1 cellular context compared by ENCODE assay signal in the genomic region with DNA sequence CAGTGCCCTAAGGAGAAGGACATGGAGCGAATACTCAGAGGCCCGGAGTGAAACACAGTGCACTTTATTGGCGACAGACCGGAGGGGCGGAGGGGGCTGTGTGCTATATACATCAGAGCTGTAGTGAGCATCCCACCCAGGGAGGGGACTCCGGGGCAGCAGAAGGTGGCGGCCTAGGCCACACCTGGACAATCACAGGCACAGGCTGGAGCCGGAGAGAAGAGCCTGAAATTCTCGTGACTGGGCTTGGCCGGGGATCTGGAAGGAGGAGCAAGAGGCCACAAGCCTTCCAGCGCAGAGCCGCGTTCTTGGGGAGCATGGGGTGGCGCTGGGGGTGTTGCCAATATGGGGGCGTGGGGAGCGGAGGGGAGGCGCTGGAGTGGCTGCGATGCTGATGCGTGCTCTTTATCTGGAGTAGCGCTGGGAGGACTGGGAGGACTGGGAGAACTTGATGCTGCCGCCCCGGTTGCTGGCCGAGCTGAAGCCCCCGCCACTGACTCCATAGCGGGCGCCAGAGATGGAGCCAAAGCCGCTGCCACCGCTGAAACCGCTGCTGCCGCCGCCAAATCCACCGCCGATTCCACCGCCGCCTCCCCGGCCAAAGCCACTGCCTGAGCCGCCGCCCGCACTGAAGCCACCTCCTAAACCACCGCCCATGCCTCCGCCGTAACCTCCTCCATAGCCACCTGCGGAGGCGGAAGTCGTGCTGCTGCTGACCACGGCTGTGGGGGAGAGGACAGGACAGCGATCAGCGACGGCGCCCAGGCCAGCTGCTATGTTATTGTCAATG.
TF ChIP-seq lines count a peak whose summit lies in the region.

No MANE protein-coding gene starts in this region.

TF ChIP-seq in K562, 482 proteins besides CTCF, POLR2A, EP300 and RAD21 (continues in another document):
- no peak for TF ChIP-seq RBM17 (IDR thresholded peaks at IDR 0.05; ENCODE audit: borderline replicate concordance, low read depth, low read length)
- no peak for TF ChIP-seq ILK (tag; IDR thresholded peaks at IDR 0.05; ENCODE audit: borderline replicate concordance, low read depth)
- 0 out of 2 replicates have a peak, but pooled peaks have one; percentile 24 for TF ChIP-seq ATF7 (IDR thresholded peaks at IDR 0.05)
- peak; percentile 81 for TF ChIP-seq HMGN3 (IDR thresholded peaks at IDR 0.05; ENCODE audit: borderline replicate concordance, extremely low read depth, insufficient read length, low read depth, low read length)
- peak; percentile 60; the same call in 1 of the 2 replicates for TF ChIP-seq RNF2 (IDR thresholded peaks at IDR 0.05)
- no peak for TF ChIP-seq ZFX (CRISPR knock-in tag; IDR thresholded peaks at IDR 0.05)
- 0 out of 2 replicates have a peak, but pooled peaks have one; percentile 47 for TF ChIP-seq GABPB1 (CRISPR knock-in tag; IDR thresholded peaks at IDR 0.05)
- no peak for TF ChIP-seq U2AF1 (optimal IDR thresholded peaks at IDR 0.05; ENCODE audit: low read depth, low read length)
- TF ChIP-seq ILF3 (IDR thresholded peaks at IDR 0.05; ENCODE audit: borderline replicate concordance), result no peak
- TF ChIP-seq GATA2 (CRISPR knock-in tag; IDR thresholded peaks at IDR 0.05), result no peak
- no peak for TF ChIP-seq SMARCA5 (IDR thresholded peaks at IDR 0.05)
- TF ChIP-seq JUNB (CRISPR knock-in tag; conservative IDR thresholded peaks at IDR 0.05), result no peak
- TF ChIP-seq MAFG (tag; conservative IDR thresholded peaks at IDR 0.05), result no peak
- no peak for TF ChIP-seq ADNP (tag; IDR thresholded peaks at IDR 0.05)
- no peak for TF ChIP-seq ZBED1 (IDR thresholded peaks at IDR 0.05)
- TF ChIP-seq, protein P1, sequence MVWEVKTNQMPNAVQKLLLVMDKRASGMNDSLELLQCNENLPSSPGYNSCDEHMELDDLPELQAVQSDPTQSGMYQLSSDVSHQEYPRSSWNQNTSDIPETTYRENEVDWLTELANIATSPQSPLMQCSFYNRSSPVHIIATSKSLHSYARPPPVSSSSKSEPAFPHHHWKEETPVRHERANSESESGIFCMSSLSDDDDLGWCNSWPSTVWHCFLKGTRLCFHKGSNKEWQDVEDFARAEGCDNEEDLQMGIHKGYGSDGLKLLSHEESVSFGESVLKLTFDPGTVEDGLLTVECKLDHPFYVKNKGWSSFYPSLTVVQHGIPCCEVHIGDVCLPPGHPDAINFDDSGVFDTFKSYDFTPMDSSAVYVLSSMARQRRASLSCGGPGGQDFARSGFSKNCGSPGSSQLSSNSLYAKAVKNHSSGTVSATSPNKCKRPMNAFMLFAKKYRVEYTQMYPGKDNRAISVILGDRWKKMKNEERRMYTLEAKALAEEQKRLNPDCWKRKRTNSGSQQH (CRISPR knock-in tag; IDR thresholded peaks at IDR 0.05), result no peak
- no peak for TF ChIP-seq IFI16 (CRISPR knock-in tag; IDR thresholded peaks at IDR 0.05)
- TF ChIP-seq, protein P2, sequence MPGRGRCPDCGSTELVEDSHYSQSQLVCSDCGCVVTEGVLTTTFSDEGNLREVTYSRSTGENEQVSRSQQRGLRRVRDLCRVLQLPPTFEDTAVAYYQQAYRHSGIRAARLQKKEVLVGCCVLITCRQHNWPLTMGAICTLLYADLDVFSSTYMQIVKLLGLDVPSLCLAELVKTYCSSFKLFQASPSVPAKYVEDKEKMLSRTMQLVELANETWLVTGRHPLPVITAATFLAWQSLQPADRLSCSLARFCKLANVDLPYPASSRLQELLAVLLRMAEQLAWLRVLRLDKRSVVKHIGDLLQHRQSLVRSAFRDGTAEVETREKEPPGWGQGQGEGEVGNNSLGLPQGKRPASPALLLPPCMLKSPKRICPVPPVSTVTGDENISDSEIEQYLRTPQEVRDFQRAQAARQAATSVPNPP (IDR thresholded peaks at IDR 0.05; ENCODE audit: borderline replicate concordance, insufficient read depth, insufficient read length), result no peak
- TF ChIP-seq C11orf30 (IDR thresholded peaks at IDR 0.05; ENCODE audit: low read depth), result no peak
- no peak for TF ChIP-seq HOXB6 (CRISPR knock-in tag; IDR thresholded peaks at IDR 0.05; ENCODE audit: borderline replicate concordance)
- TF ChIP-seq, protein P3, sequence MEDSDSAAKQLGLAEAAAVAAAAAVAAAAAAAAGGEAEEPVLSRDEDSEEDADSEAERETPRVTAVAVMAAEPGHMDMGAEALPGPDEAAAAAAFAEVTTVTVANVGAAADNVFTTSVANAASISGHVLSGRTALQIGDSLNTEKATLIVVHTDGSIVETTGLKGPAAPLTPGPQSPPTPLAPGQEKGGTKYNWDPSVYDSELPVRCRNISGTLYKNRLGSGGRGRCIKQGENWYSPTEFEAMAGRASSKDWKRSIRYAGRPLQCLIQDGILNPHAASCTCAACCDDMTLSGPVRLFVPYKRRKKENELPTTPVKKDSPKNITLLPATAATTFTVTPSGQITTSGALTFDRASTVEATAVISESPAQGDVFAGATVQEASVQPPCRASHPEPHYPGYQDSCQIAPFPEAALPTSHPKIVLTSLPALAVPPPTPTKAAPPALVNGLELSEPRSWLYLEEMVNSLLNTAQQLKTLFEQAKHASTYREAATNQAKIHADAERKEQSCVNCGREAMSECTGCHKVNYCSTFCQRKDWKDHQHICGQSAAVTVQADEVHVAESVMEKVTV (CRISPR knock-in tag; IDR thresholded peaks at IDR 0.05), result no peak
- TF ChIP-seq, protein P4, sequence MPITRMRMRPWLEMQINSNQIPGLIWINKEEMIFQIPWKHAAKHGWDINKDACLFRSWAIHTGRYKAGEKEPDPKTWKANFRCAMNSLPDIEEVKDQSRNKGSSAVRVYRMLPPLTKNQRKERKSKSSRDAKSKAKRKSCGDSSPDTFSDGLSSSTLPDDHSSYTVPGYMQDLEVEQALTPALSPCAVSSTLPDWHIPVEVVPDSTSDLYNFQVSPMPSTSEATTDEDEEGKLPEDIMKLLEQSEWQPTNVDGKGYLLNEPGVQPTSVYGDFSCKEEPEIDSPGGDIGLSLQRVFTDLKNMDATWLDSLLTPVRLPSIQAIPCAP (CRISPR knock-in tag; IDR thresholded peaks at IDR 0.05; ENCODE audit: borderline replicate concordance), result no peak
- no peak for TF ChIP-seq ZNF224 (CRISPR knock-in tag; IDR thresholded peaks at IDR 0.05)
- TF ChIP-seq CBFB (CRISPR knock-in tag; IDR thresholded peaks at IDR 0.05), result no peak
- TF ChIP-seq FOXA1 (IDR thresholded peaks at IDR 0.05; ENCODE audit: borderline replicate concordance), result no peak
- TF ChIP-seq ZKSCAN1 (IDR thresholded peaks at IDR 0.05; ENCODE audit: low read depth, low read length), result 0 out of 2 replicates have a peak, but pooled peaks have one; percentile 22
- TF ChIP-seq SIRT6 (IDR thresholded peaks at IDR 0.05; ENCODE audit: low read depth, low read length), result no peak
- no peak for TF ChIP-seq MEIS2 (IDR thresholded peaks at IDR 0.05; ENCODE audit: partially characterized antibody)
- no peak for TF ChIP-seq RFX5 (IDR thresholded peaks at IDR 0.05; ENCODE audit: low read depth, low read length)
- TF ChIP-seq KAT8 (IDR thresholded peaks at IDR 0.05; ENCODE audit: low read depth), result no peak
- no peak for TF ChIP-seq PURB (CRISPR knock-in tag; IDR thresholded peaks at IDR 0.05; ENCODE audit: low read depth)
- TF ChIP-seq PHB (CRISPR knock-in tag; IDR thresholded peaks at IDR 0.05), result no peak
- no peak for TF ChIP-seq WHSC1 (IDR thresholded peaks at IDR 0.05; ENCODE audit: low read length)
- TF ChIP-seq NFIC (IDR thresholded peaks at IDR 0.05), result no peak
- TF ChIP-seq TCF3 (CRISPR knock-in tag; IDR thresholded peaks at IDR 0.05), result peak; percentile 63
- no peak for TF ChIP-seq NBN (IDR thresholded peaks at IDR 0.05; ENCODE audit: low read depth)
- TF ChIP-seq RHOXF2B (CRISPR knock-in tag; conservative IDR thresholded peaks at IDR 0.05), result no peak
- peak; percentile 74; the same call in 1 of the 2 replicates for TF ChIP-seq KLF16 (IDR thresholded peaks at IDR 0.05)
- no peak for TF ChIP-seq LEF1 (IDR thresholded peaks at IDR 0.05)
- no peak for TF ChIP-seq RFX7 (CRISPR knock-in tag; IDR thresholded peaks at IDR 0.05)
- TF ChIP-seq, protein P5, sequence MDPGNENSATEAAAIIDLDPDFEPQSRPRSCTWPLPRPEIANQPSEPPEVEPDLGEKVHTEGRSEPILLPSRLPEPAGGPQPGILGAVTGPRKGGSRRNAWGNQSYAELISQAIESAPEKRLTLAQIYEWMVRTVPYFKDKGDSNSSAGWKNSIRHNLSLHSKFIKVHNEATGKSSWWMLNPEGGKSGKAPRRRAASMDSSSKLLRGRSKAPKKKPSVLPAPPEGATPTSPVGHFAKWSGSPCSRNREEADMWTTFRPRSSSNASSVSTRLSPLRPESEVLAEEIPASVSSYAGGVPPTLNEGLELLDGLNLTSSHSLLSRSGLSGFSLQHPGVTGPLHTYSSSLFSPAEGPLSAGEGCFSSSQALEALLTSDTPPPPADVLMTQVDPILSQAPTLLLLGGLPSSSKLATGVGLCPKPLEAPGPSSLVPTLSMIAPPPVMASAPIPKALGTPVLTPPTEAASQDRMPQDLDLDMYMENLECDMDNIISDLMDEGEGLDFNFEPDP (CRISPR knock-in tag; IDR thresholded peaks at IDR 0.05), result no peak
- TF ChIP-seq FUS (optimal IDR thresholded peaks at IDR 0.05; ENCODE audit: low read depth, low read length), result no peak
- no peak for TF ChIP-seq DPF2 (IDR thresholded peaks at IDR 0.05)
- TF ChIP-seq, protein P6, sequence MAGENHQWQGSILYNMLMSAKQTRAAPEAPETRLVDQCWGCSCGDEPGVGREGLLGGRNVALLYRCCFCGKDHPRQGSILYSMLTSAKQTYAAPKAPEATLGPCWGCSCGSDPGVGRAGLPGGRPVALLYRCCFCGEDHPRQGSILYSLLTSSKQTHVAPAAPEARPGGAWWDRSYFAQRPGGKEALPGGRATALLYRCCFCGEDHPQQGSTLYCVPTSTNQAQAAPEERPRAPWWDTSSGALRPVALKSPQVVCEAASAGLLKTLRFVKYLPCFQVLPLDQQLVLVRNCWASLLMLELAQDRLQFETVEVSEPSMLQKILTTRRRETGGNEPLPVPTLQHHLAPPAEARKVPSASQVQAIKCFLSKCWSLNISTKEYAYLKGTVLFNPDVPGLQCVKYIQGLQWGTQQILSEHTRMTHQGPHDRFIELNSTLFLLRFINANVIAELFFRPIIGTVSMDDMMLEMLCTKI (IDR thresholded peaks at IDR 0.05; ENCODE audit: partially characterized antibody), result no peak
- no peak for TF ChIP-seq ZNF143 (CRISPR knock-in tag; IDR thresholded peaks at IDR 0.05)
- TF ChIP-seq, protein P7, sequence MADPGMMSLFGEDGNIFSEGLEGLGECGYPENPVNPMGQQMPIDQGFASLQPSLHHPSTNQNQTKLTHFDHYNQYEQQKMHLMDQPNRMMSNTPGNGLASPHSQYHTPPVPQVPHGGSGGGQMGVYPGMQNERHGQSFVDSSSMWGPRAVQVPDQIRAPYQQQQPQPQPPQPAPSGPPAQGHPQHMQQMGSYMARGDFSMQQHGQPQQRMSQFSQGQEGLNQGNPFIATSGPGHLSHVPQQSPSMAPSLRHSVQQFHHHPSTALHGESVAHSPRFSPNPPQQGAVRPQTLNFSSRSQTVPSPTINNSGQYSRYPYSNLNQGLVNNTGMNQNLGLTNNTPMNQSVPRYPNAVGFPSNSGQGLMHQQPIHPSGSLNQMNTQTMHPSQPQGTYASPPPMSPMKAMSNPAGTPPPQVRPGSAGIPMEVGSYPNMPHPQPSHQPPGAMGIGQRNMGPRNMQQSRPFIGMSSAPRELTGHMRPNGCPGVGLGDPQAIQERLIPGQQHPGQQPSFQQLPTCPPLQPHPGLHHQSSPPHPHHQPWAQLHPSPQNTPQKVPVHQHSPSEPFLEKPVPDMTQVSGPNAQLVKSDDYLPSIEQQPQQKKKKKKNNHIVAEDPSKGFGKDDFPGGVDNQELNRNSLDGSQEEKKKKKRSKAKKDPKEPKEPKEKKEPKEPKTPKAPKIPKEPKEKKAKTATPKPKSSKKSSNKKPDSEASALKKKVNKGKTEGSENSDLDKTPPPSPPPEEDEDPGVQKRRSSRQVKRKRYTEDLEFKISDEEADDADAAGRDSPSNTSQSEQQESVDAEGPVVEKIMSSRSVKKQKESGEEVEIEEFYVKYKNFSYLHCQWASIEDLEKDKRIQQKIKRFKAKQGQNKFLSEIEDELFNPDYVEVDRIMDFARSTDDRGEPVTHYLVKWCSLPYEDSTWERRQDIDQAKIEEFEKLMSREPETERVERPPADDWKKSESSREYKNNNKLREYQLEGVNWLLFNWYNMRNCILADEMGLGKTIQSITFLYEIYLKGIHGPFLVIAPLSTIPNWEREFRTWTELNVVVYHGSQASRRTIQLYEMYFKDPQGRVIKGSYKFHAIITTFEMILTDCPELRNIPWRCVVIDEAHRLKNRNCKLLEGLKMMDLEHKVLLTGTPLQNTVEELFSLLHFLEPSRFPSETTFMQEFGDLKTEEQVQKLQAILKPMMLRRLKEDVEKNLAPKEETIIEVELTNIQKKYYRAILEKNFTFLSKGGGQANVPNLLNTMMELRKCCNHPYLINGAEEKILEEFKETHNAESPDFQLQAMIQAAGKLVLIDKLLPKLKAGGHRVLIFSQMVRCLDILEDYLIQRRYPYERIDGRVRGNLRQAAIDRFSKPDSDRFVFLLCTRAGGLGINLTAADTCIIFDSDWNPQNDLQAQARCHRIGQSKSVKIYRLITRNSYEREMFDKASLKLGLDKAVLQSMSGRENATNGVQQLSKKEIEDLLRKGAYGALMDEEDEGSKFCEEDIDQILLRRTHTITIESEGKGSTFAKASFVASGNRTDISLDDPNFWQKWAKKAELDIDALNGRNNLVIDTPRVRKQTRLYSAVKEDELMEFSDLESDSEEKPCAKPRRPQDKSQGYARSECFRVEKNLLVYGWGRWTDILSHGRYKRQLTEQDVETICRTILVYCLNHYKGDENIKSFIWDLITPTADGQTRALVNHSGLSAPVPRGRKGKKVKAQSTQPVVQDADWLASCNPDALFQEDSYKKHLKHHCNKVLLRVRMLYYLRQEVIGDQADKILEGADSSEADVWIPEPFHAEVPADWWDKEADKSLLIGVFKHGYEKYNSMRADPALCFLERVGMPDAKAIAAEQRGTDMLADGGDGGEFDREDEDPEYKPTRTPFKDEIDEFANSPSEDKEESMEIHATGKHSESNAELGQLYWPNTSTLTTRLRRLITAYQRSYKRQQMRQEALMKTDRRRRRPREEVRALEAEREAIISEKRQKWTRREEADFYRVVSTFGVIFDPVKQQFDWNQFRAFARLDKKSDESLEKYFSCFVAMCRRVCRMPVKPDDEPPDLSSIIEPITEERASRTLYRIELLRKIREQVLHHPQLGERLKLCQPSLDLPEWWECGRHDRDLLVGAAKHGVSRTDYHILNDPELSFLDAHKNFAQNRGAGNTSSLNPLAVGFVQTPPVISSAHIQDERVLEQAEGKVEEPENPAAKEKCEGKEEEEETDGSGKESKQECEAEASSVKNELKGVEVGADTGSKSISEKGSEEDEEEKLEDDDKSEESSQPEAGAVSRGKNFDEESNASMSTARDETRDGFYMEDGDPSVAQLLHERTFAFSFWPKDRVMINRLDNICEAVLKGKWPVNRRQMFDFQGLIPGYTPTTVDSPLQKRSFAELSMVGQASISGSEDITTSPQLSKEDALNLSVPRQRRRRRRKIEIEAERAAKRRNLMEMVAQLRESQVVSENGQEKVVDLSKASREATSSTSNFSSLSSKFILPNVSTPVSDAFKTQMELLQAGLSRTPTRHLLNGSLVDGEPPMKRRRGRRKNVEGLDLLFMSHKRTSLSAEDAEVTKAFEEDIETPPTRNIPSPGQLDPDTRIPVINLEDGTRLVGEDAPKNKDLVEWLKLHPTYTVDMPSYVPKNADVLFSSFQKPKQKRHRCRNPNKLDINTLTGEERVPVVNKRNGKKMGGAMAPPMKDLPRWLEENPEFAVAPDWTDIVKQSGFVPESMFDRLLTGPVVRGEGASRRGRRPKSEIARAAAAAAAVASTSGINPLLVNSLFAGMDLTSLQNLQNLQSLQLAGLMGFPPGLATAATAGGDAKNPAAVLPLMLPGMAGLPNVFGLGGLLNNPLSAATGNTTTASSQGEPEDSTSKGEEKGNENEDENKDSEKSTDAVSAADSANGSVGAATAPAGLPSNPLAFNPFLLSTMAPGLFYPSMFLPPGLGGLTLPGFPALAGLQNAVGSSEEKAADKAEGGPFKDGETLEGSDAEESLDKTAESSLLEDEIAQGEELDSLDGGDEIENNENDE (IDR thresholded peaks at IDR 0.05; ENCODE audit: low read depth, low read length), result no peak
- no peak for TF ChIP-seq BCL6 (CRISPR knock-in tag; IDR thresholded peaks at IDR 0.05)
- TF ChIP-seq CBFA2T3 (IDR thresholded peaks at IDR 0.05), result peak; percentile 70
